Comparison of ENCODE assay signal across 8 cellular contexts in the genomic region with DNA sequence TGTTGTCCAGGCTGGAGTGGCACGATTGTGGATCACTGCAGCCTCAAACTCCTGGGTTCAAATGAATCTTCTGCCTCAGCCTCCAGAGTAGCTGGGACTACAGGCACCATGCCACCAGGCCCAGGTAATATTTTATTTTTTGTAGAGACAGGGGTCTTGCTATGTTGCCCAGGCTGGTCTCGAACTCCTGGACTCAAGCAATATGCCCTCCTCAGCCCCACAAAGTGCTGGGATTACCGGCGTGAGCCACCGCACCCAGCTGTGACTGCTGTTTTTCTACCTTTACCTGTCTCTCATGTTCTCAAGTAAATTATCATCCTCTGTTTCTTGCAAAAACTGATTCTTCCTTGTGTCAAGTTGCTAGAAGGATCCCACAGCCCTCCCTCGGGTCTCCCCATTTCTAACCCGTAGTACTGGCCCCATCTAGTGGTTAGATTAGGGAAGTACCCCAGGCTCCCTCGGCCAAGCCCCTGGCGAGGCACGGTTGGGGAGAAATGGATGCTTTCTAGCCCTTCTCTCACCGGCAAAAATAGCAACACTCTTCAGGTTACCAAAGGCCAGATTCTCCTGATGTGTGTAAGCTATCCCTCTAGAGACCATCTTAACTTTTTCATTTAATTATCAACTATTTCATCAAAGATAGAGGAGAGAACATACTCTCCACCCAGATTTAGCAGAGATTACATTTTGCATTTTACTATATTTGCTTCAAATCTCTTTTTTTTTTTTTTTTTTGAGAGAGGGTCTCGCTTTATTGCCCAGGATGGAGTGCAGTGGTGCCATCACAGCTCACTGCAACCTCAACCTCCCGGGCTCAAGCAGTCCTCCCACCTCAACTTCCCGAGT. TPM values are rescaled to one million over a fixed set of nuclear protein-coding genes. Genes with fewer than 3 reads are reported as not detected.
DNase-seq lines count a peak whose midpoint lies in the region; ATAC-seq and TF ChIP-seq lines count a peak whose summit lies in the region.

No MANE protein-coding gene starts in this region.

- no peak overlapping the region for H3K27ac ChIP-seq in colonic mucosa
- no peak overlapping the region for H3K27ac ChIP-seq in right lobe of liver

- H3K36me3 ChIP-seq in colonic mucosa, result no peaks in the 10 kb centered on the region
- H3K36me3 ChIP-seq in right lobe of liver, result no peaks in the 10 kb centered on the region

- H3K27me3 ChIP-seq in colonic mucosa (no peaks in the 10 kb centered on the region), right lobe of liver (no peaks in the 10 kb centered on the region)

- intact Hi-C loops in colonic mucosa (cut with DNase I) (loop anchor here (2.0 kb wide), 2 partner anchors 45 to 141 kb away; partner anchors contain the start of gene ASB6), right lobe of liver (cut with DNase I) (loop anchor here (5.0 to 10.0 kb wide), 2 partner anchors 41 to 139 kb away; partner anchors contain the start of gene ASB6 (in 2 of the 2))

- 28% methylated on average over 14 of the region's 14 CpGs for WGBS in right lobe of liver (ENCODE audit: insufficient coverage, low coverage, low lambda C conversion rate, missing lambda C conversion rate)

- no peak overlapping the region for H3K9ac ChIP-seq in colonic mucosa (ENCODE audit: low read depth in 2 of 2, low read length in 2 of 2)

- DNase-seq in AG20443 (ENCODE audit: low spot score) (peak; percentile 90), H4 (ENCODE audit: low spot score) (peak; percentile 65), NCI-H460 (ENCODE audit: extremely low read depth, low read depth) (peak; percentile 77), colonic mucosa (peak; percentile 79), right lobe of liver (peak in 2 of 3 donors; percentile 51 to 66)
- DNase-seq in activated CD4-positive, alpha-beta T cell treated with anti-CD3 and anti-CD28 coated beads for 48 hours, result peak; percentile 83
- peak; percentile 45 to 63 (median 52) for DNase-seq in stimulated activated CD4-positive, alpha-beta T cell treated with anti-CD3 and anti-CD28 coated beads, TNF-alpha, amount 100 ng/mL, for 4 hours (ENCODE audit: low read depth in 3 of 3)

- H3K9me3 ChIP-seq in colonic mucosa (no peaks in the 10 kb centered on the region), right lobe of liver (no peaks in the 10 kb centered on the region)

- TF ChIP-seq CTCF in colonic mucosa (IDR thresholded peaks at IDR 0.05), result peak; percentile 91
- peak; percentile 89 to 94 (median 92) for TF ChIP-seq CTCF in right lobe of liver (IDR thresholded peaks at IDR 0.05)

- peak; percentile 96 to 100 (median 96) for ATAC-seq in right lobe of liver
- no peak for ATAC-seq in HG03520 (IDR thresholded peaks at IDR 0.05; ENCODE audit: unreplicated experiment)

- no peak for TF ChIP-seq POLR2A in right lobe of liver (IDR thresholded peaks at IDR 0.05)

- H3K4me1 ChIP-seq in colonic mucosa, result no peaks in the 10 kb centered on the region
- H3K4me1 ChIP-seq in right lobe of liver, result no peaks in the 10 kb centered on the region

- H3K4me3 ChIP-seq in colonic mucosa, result no peak overlapping the region
- no peak overlapping the region for H3K4me3 ChIP-seq in right lobe of liver

RNA-seq across cellular contexts. Expression of gene TOR1B, which starts 19.2 kb away (rescaled TPM):
- 45.5 and 57.7 TPM in 2 replicates for total RNA-seq in H4 (2014; rRNA removed; shearing (Covaris generic))
- 36.0 and 37.8 TPM in 2 replicates for total RNA-seq in NCI-H460 (2014; rRNA removed; shearing (Covaris generic))
- 33.4 and 64.5 TPM in 2 replicates for polyA plus RNA-seq in NCI-H460 (2014; cell fraction: nucleus; rRNA removed)
- 10 to 100 TPM; 49.0 to 60.8 TPM for total RNA-seq in colonic mucosa
- total RNA-seq in right lobe of liver, result 10 to 100 TPM; 16.1 to 30.7 (median 18.9) TPM

RNA-seq across cellular contexts. Expression of gene PTGES, which starts 30.9 kb away (rescaled TPM):
- 13.0 and 14.2 TPM in 2 replicates for total RNA-seq in H4 (2014; rRNA removed; shearing (Covaris generic))
- total RNA-seq in NCI-H460 (2014; rRNA removed; shearing (Covaris generic)), result 25.9 and 27.4 TPM in 2 replicates
- polyA plus RNA-seq in NCI-H460 (2014; cell fraction: nucleus; rRNA removed), result 11.8 and 19.7 TPM in 2 replicates
- total RNA-seq in colonic mucosa (1 to 10 TPM; 2.6 to 5.1 TPM), right lobe of liver (under 1 TPM in 2 of 6 experiments, not detected in 4; 0.15 to 0.24 TPM)

RNA-seq across cellular contexts. Expression of gene TOR1A, which starts 40.2 kb away (rescaled TPM):
- 37.1 and 73.7 TPM in 2 replicates for total RNA-seq in H4 (2014; rRNA removed; shearing (Covaris generic))
- total RNA-seq in NCI-H460 (2014; rRNA removed; shearing (Covaris generic)), result 42.6 and 47.6 TPM in 2 replicates
- polyA plus RNA-seq in NCI-H460 (2014; cell fraction: nucleus; rRNA removed), result 40.1 and 56.7 TPM in 2 replicates
- total RNA-seq in colonic mucosa (10 to 100 TPM; 31.0 to 31.1 TPM), right lobe of liver (10 to 100 TPM; 18.4 to 41.3 (median 23.0) TPM)

RNA-seq across cellular contexts. Expression of gene C9orf78, which starts 51.3 kb away (rescaled TPM):
- 52.7 and 58.8 TPM in 2 replicates for total RNA-seq in H4 (2014; rRNA removed; shearing (Covaris generic))
- 53.7 and 55.6 TPM in 2 replicates for total RNA-seq in NCI-H460 (2014; rRNA removed; shearing (Covaris generic))
- polyA plus RNA-seq in NCI-H460 (2014; cell fraction: nucleus; rRNA removed), result 33.4 and 42.2 TPM in 2 replicates
- 10 to 100 TPM; 38.7 to 45.5 TPM for total RNA-seq in colonic mucosa
- total RNA-seq in right lobe of liver, result 10 to 100 TPM; 25.2 to 39.8 (median 33.5) TPM

RNA-seq across cellular contexts. Expression of gene USP20, which starts 51.5 kb away (rescaled TPM):
- 2.6 and 2.8 TPM in 2 replicates for total RNA-seq in H4 (2014; rRNA removed; shearing (Covaris generic))
- total RNA-seq in NCI-H460 (2014; rRNA removed; shearing (Covaris generic)), result 7.2 and 8.0 TPM in 2 replicates
- 23.1 and 33.0 TPM in 2 replicates for polyA plus RNA-seq in NCI-H460 (2014; cell fraction: nucleus; rRNA removed)
- total RNA-seq in colonic mucosa, result 10 to 100 TPM; 14.7 to 20.0 TPM
- total RNA-seq in right lobe of liver, result 10 to 100 TPM in 4 of 6 experiments, 1 to 10 TPM in 2; 7.5 to 14.0 (median 10.8) TPM
